18 cellular contexts compared by ENCODE assay signal in the genomic region with DNA sequence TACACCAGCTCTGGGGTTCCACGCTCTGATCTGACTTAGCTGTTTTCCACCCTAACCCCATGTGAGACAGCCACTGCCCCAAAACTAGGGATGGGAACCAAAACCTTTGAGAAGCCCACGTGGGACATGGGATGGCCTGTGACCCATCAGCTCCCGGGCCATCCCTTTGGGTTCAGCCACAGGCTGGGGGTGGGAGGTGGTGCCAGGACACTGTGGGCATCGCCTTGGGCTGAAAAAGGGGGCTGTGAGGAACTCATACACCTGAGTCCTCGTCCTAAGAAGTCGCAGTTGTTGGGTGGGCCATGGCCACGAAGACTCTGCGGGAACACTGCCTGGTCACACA.
"Had no signal": no experiment of that assay in that cellular context is flagged by ENCODE, and none has a peak within 500 bp of the region (broad histone marks: within the 10 kb centered on the region; RNA-seq: fewer than 3 reads in every experiment).

No MANE protein-coding gene starts in this region.

- DNase-seq: heart right ventricle; islet precursor cell; left ventricle myocardium inferior; mesendoderm; naive B cell; natural killer cell; nucleus accumbens; right cardiac atrium; small intestine; stimulated activated CD4-positive, alpha-beta T cell treated with anti-CD3 and anti-CD28 coated beads, Interleukin-4, amount 100 ng/mL, for 24 hours; stimulated activated naive CD4-positive, alpha-beta T cell; trophoblast cell; upper lobe of right lung had no signal

- H3K9me3 Mint-ChIP-seq: mesothelial cell of epicardium; natural killer cell; stimulated activated effector memory CD8-positive, alpha-beta T cell treated with anti-CD3 and anti-CD28 coated beads, Interleukin-12 subunit alpha, Interleukin-12 subunit beta, amount 100 ng/mL, for 72 hours; stimulated activated naive CD8-positive, alpha-beta T cell treated with anti-CD3 and anti-CD28 coated beads, Interleukin-15, Interleukin-2, amounts not matched to agents 100 ng/mL and 50 ng/mL, for 24 hours had no signal

- ATAC-seq: heart right ventricle; natural killer cell; right cardiac atrium; sciatic nerve; stimulated activated effector memory CD8-positive, alpha-beta T cell treated with anti-CD3 and anti-CD28 coated beads, Interleukin-12 subunit alpha, Interleukin-12 subunit beta, amount 100 ng/mL, for 72 hours; upper lobe of right lung had no signal

- H3K27ac Mint-ChIP-seq: mesothelial cell of epicardium; naive B cell; natural killer cell; progenitor cell of endocrine pancreas; stimulated activated effector memory CD8-positive, alpha-beta T cell treated with anti-CD3 and anti-CD28 coated beads, Interleukin-12 subunit alpha, Interleukin-12 subunit beta, amount 100 ng/mL, for 72 hours; stimulated activated naive CD8-positive, alpha-beta T cell treated with anti-CD3 and anti-CD28 coated beads, Interleukin-15, Interleukin-2, amounts not matched to agents 100 ng/mL and 50 ng/mL, for 24 hours had no signal

- H3K27me3 Mint-ChIP-seq: stimulated activated naive CD8-positive, alpha-beta T cell treated with anti-CD3 and anti-CD28 coated beads, Interleukin-15, Interleukin-2, amounts not matched to agents 100 ng/mL and 50 ng/mL, for 24 hours had no signal

- H3K4me3 Mint-ChIP-seq: mesothelial cell of epicardium; naive B cell; natural killer cell; stimulated activated effector memory CD8-positive, alpha-beta T cell treated with anti-CD3 and anti-CD28 coated beads, Interleukin-12 subunit alpha, Interleukin-12 subunit beta, amount 100 ng/mL, for 72 hours; stimulated activated naive CD8-positive, alpha-beta T cell treated with anti-CD3 and anti-CD28 coated beads, Interleukin-15, Interleukin-2, amounts not matched to agents 100 ng/mL and 50 ng/mL, for 24 hours had no signal

- H3K36me3 Mint-ChIP-seq: mesothelial cell of epicardium; naive B cell; natural killer cell; stimulated activated effector memory CD8-positive, alpha-beta T cell treated with anti-CD3 and anti-CD28 coated beads, Interleukin-12 subunit alpha, Interleukin-12 subunit beta, amount 100 ng/mL, for 72 hours had no signal

- H3K4me1 Mint-ChIP-seq: mesothelial cell of epicardium; naive B cell; natural killer cell; stimulated activated effector memory CD8-positive, alpha-beta T cell treated with anti-CD3 and anti-CD28 coated beads, Interleukin-12 subunit alpha, Interleukin-12 subunit beta, amount 100 ng/mL, for 72 hours had no signal
